In the genomic region with DNA sequence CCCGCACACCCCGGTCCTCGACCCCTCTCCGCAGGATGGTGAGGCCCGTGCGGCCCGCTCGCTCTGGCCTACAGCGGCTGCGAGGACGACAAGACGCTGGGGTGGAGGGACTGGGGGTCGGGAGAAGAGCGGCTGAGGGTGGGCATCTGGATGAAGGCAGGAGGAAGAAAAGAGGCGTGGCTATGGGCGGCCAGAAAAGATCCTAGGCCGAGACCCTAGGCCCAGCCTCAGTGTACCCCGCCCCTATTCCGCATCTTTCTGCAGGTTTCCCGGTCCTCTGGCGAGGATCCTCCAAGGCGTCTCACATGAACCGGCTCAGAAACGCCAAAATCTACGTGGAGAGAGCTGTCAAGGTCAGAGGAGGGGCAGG, we compare ENCODE assay signal across 1 cellular context.
TF ChIP-seq lines count a peak whose summit lies in the region.

No MANE protein-coding gene starts in this region.

TF ChIP-seq in GM23338, 12 proteins besides CTCF, POLR2A, EP300 and RAD21:
- no peak for TF ChIP-seq STAT1 (IDR thresholded peaks at IDR 0.05; ENCODE audit: unreplicated experiment)
- TF ChIP-seq CREB1 (CRISPR knock-in tag; IDR thresholded peaks at IDR 0.05; ENCODE audit: low read depth), result no peak
- TF ChIP-seq ZNF114 (CRISPR knock-in tag; IDR thresholded peaks at IDR 0.05), result no peak
- TF ChIP-seq EZH2phosphoT487 (IDR thresholded peaks at IDR 0.05; ENCODE audit: unreplicated experiment), result no peak
- TF ChIP-seq EZH2 (IDR thresholded peaks at IDR 0.05; ENCODE audit: low read depth, unreplicated experiment), result no peak
- TF ChIP-seq ETS1 (IDR thresholded peaks at IDR 0.05), result no peak
- no peak for TF ChIP-seq ZNF331 (CRISPR knock-in tag; IDR thresholded peaks at IDR 0.05; ENCODE audit: low read depth)
- TF ChIP-seq NANOG (IDR thresholded peaks at IDR 0.05; ENCODE audit: borderline replicate concordance), result no peak
TF ChIP-seq in GM23338: peak in this region for 0.
